ENCODE assay signal across 1 cellular context in the genomic region with DNA sequence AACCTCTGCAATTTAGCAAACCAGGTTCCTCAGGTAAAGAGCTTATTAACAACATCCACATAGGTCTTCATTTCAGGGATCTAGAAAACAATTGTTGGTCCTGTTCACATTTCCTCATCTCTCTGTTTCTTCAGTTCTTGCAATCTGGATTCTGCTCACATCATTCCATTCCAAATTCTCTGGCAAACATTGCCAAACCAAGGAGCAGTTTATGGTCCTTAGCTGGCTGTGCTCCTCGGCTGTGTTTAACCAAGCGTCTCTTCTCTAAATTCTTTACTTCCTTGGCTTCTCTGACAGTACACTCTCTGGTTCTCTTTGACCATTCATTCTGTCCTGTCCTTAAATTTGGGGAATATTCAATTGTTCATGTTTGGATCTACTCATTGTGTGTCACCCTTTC.
TF ChIP-seq lines count a peak whose summit lies in the region.

No MANE protein-coding gene starts in this region.

TF ChIP-seq in IMR-90, 13 proteins besides CTCF, POLR2A, EP300 and RAD21 (continued from another document):
- TF ChIP-seq, protein P1, sequence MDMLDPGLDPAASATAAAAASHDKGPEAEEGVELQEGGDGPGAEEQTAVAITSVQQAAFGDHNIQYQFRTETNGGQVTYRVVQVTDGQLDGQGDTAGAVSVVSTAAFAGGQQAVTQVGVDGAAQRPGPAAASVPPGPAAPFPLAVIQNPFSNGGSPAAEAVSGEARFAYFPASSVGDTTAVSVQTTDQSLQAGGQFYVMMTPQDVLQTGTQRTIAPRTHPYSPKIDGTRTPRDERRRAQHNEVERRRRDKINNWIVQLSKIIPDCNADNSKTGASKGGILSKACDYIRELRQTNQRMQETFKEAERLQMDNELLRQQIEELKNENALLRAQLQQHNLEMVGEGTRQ (IDR thresholded peaks at IDR 0.05; ENCODE audit: low read depth, low read length) = no peak
- TF ChIP-seq CEBPB (IDR thresholded peaks at IDR 0.05; ENCODE audit: low read depth, low read length) = no peak
- no peak for TF ChIP-seq MXI1 (IDR thresholded peaks at IDR 0.05; ENCODE audit: borderline replicate concordance, low read depth, low read length)
- TF ChIP-seq BHLHE40 (IDR thresholded peaks at IDR 0.05; ENCODE audit: low read depth, low read length) = no peak
- no peak for TF ChIP-seq RCOR1 (IDR thresholded peaks at IDR 0.05; ENCODE audit: insufficient replicate concordance, low read length)
TF ChIP-seq in IMR-90: peak in this region for 0.
